In the genomic region with DNA sequence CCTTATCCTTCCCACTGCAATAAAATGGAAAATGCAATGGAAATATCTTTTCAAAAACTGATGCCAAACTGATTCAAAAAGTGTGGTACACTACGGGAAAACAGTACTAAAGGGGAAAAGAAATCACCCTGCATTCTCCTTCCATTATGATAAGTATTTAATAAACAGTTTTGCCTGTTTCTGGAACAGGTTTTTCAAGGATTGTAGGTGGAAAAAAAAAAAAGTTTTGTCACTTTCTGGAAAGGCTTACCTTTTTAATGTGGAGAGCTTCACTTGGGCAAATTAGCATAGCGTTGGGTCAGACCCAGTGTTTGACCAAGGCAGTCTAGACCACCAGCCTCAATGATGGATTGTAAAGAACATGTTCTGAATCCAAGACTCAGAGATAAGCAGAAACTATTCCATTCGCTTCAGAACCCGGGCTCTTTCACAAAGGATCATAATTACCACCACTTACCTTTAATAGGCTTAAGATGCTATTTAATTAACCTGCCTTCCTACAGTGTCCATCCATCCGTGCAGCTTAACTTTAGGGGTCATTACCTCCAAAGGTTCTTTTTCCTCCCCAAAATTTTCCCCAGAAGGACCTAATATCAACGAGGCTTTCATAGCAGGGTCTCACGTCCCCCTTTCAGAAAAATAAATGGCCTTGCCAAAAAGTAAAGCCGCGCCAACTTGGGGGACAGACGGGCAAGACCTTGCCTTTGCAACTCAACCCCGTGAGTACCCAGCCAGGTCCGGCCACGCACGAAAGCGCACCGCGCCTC, we compare ENCODE assay signal across 7 cellular contexts. TPM values are rescaled to one million over a fixed set of nuclear protein-coding genes. Genes with fewer than 3 reads are reported as not detected.
DNase-seq lines count a peak whose midpoint lies in the region; ATAC-seq and TF ChIP-seq lines count a peak whose summit lies in the region.

No MANE protein-coding gene starts in this region.

- H3K36me3 Mint-ChIP-seq in GM23338 (ENCODE audit: low read depth): peaks cover 5% of the 10 kb centered on the region; the same call in 1 of the 3 replicates

- POLR2A ChIA-PET in RWPE1 (lab: Yijun Ruan, JAX; ENCODE audit: low non-redundant PET): no interaction called here

- TF ChIP-seq CTCF in GM23338 (conservative IDR thresholded peaks at IDR 0.05; ENCODE audit: low read depth in 2 of 2): no peak
- no peak for TF ChIP-seq CTCF in RWPE1 (conservative IDR thresholded peaks at IDR 0.05; ENCODE audit: low read depth)
- TF ChIP-seq CTCF in fibroblast of mammary gland (conservative IDR thresholded peaks at IDR 0.05; ENCODE audit: control insufficient read depth, insufficient read depth, low read depth, low read length): no peak

- DNase-seq in GM23338 (ENCODE audit: low spot score): no peak
- DNase-seq in RWPE1 (ENCODE audit: low spot score): no peak
- no peak for DNase-seq in fibroblast of mammary gland (ENCODE audit: low read depth)
- no peak for DNase-seq in skeletal muscle cell (ENCODE audit: low read depth)
- no peak for DNase-seq in OCI-M2 (lab: John Stamatoyannopoulos, UW; ENCODE audit: unreplicated experiment)
- DNase-seq in foreskin melanocyte: no peak

- peaks cover 1% of the 10 kb centered on the region for H3K27me3 Mint-ChIP-seq in GM23338 (ENCODE audit: insufficient read depth, low read depth, poor library complexity)

- no peaks in the 10 kb centered on the region for H3F3A ChIP-seq in GM23338 (replicated peaks; ENCODE audit: low read depth)

- peak overlapping the region; percentile 70; the same call in 1 of the 2 replicates for H3K27ac ChIP-seq in GM23338 (ENCODE audit: low read depth)
- H3K27ac ChIP-seq in RWPE1: peak overlapping the region; percentile 92

- H3K27me3 ChIP-seq in GM23338 (ENCODE audit: insufficient read depth): no peaks in the 10 kb centered on the region

- no peaks in the 10 kb centered on the region for H3K9me2 ChIP-seq in GM23338 (ENCODE audit: insufficient read depth)

- peak overlapping the region; percentile 86 for H3K27ac Mint-ChIP-seq in GM23338

- no peaks in the 10 kb centered on the region for H3K9me3 Mint-ChIP-seq in GM23338

- H3K4me3 ChIP-seq in GM23338 (peak overlapping the region; percentile 90), fibroblast of mammary gland (ENCODE audit: control insufficient read depth, low read depth, low read length) (peak overlapping the region; percentile 89), skeletal muscle cell (ENCODE audit: low read depth, low read length) (peak overlapping the region; percentile 95)

- H3K4me2 ChIP-seq in GM23338: peak overlapping the region; percentile 95

- H3K36me3 ChIP-seq in GM23338 (ENCODE audit: insufficient read depth): no peaks in the 10 kb centered on the region

- no peak for ATAC-seq in GM23338
- ATAC-seq in HG02981 (IDR thresholded peaks at IDR 0.05; ENCODE audit: unreplicated experiment): no peak

- H3K4me3 Mint-ChIP-seq in GM23338: peak overlapping the region; percentile 97

- peaks cover 31% of the 10 kb centered on the region for H3K4me1 Mint-ChIP-seq in GM23338

- peaks cover 19% of the 10 kb centered on the region for H4K20me1 ChIP-seq in GM23338 (replicated peaks; ENCODE audit: insufficient read depth)

- CTCF ChIA-PET in RWPE1 (lab: Yijun Ruan, JAX): interaction anchor here (0.7 kb wide), 1 partner anchor 22 kb away, joined by 3 read pairs; no protein-coding TSS in a partner anchor

- H3K79me2 ChIP-seq in GM23338 (replicated peaks; ENCODE audit: insufficient read depth): peaks cover 56% of the 10 kb centered on the region

- H3K4me1 ChIP-seq in GM23338 (ENCODE audit: insufficient read depth): peaks cover 25% of the 10 kb centered on the region

- H2AFZ ChIP-seq in GM23338: peak overlapping the region; percentile 78; the same call in 1 of the 2 replicates

TF ChIP-seq in GM23338, 12 proteins besides CTCF, POLR2A, EP300 and RAD21 (continues in another document):
- TF ChIP-seq ZNF114 (CRISPR knock-in tag; IDR thresholded peaks at IDR 0.05): no peak
- TF ChIP-seq POLR2AphosphoS5 (IDR thresholded peaks at IDR 0.05; ENCODE audit: low read depth): no peak
- TF ChIP-seq, protein P1, sequence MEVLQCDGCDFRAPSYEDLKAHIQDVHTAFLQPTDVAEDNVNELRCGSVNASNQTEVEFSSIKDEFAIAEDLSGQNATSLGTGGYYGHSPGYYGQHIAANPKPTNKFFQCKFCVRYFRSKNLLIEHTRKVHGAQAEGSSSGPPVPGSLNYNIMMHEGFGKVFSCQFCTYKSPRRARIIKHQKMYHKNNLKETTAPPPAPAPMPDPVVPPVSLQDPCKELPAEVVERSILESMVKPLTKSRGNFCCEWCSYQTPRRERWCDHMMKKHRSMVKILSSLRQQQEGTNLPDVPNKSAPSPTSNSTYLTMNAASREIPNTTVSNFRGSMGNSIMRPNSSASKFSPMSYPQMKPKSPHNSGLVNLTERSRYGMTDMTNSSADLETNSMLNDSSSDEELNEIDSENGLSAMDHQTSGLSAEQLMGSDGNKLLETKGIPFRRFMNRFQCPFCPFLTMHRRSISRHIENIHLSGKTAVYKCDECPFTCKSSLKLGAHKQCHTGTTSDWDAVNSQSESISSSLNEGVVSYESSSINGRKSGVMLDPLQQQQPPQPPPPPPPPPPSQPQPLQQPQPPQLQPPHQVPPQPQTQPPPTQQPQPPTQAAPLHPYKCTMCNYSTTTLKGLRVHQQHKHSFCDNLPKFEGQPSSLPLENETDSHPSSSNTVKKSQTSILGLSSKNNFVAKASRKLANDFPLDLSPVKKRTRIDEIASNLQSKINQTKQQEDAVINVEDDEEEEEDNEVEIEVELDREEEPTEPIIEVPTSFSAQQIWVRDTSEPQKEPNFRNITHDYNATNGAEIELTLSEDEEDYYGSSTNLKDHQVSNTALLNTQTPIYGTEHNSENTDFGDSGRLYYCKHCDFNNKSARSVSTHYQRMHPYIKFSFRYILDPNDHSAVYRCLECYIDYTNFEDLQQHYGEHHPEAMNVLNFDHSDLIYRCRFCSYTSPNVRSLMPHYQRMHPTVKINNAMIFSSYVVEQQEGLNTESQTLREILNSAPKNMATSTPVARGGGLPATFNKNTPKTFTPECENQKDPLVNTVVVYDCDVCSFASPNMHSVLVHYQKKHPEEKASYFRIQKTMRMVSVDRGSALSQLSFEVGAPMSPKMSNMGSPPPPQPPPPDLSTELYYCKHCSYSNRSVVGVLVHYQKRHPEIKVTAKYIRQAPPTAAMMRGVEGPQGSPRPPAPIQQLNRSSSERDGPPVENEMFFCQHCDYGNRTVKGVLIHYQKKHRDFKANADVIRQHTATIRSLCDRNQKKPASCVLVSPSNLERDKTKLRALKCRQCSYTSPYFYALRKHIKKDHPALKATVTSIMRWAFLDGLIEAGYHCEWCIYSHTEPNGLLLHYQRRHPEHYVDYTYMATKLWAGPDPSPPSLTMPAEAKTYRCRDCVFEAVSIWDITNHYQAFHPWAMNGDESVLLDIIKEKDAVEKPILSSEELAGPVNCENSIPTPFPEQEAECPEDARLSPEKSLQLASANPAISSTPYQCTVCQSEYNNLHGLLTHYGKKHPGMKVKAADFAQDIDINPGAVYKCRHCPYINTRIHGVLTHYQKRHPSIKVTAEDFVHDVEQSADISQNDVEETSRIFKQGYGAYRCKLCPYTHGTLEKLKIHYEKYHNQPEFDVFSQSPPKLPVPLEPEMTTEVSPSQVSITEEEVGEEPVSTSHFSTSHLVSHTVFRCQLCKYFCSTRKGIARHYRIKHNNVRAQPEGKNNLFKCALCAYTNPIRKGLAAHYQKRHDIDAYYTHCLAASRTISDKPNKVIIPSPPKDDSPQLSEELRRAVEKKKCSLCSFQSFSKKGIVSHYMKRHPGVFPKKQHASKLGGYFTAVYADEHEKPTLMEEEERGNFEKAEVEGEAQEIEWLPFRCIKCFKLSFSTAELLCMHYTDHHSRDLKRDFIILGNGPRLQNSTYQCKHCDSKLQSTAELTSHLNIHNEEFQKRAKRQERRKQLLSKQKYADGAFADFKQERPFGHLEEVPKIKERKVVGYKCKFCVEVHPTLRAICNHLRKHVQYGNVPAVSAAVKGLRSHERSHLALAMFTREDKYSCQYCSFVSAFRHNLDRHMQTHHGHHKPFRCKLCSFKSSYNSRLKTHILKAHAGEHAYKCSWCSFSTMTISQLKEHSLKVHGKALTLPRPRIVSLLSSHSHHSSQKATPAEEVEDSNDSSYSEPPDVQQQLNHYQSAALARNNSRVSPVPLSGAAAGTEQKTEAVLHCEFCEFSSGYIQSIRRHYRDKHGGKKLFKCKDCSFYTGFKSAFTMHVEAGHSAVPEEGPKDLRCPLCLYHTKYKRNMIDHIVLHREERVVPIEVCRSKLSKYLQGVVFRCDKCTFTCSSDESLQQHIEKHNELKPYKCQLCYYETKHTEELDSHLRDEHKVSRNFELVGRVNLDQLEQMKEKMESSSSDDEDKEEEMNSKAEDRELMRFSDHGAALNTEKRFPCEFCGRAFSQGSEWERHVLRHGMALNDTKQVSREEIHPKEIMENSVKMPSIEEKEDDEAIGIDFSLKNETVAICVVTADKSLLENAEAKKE (CRISPR knock-in tag; IDR thresholded peaks at IDR 0.05): no peak
- TF ChIP-seq STAT1 (IDR thresholded peaks at IDR 0.05; ENCODE audit: unreplicated experiment): no peak
- TF ChIP-seq EZH2 (IDR thresholded peaks at IDR 0.05; ENCODE audit: low read depth, unreplicated experiment): no peak
- no peak for TF ChIP-seq JUNB (IDR thresholded peaks at IDR 0.05; ENCODE audit: unreplicated experiment)
- TF ChIP-seq ETS1 (IDR thresholded peaks at IDR 0.05): no peak
- no peak for TF ChIP-seq ZNF331 (CRISPR knock-in tag; IDR thresholded peaks at IDR 0.05; ENCODE audit: low read depth)
- no peak for TF ChIP-seq EZH2phosphoT487 (IDR thresholded peaks at IDR 0.05; ENCODE audit: unreplicated experiment)
- no peak for TF ChIP-seq CREB1 (CRISPR knock-in tag; IDR thresholded peaks at IDR 0.05; ENCODE audit: low read depth)

RNA-seq across cellular contexts. Expression of gene DCBLD2, which starts 1.0 kb away (rescaled TPM):
- 69.7 and 75.4 TPM in 2 replicates for total RNA-seq in GM23338 (2014; rRNA removed; shearing (Covaris generic))
- 24.0 and 25.9 TPM in 2 replicates for polyA plus RNA-seq in GM23338 (2016; fragmentation: Nextera tagmentation; extraction: Ambion mirVana)
